Comparison of ENCODE assay signal across 33 cellular contexts in the genomic region with DNA sequence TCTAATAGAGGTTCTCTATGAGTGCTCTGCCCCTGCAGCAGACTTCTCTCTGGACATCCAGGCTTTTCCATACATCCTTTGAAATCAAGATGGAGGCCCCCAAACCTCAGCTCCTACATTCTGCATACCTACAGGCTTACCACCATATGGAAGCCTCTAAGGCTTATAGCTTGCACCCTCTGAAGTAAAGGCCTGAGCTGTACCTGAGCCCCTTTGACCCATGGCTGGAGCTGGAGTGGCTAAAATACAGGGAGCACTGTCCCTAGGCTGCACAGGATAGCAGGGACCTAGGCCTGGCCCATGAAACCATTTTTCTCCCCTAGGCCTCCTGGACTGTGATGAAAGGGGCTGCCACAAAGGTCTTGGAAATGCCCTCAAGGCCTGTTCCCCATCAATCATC.
"Had no signal": no experiment of that assay in that cellular context is flagged by ENCODE, and none has a peak within 500 bp of the region (broad histone marks: within the 10 kb centered on the region; RNA-seq: fewer than 3 reads in every experiment).

No MANE protein-coding gene starts in this region.

- H3K4me1 ChIP-seq: adrenal gland, ascending aorta, body of pancreas, breast epithelium had no signal

- FAIRE-seq: astrocyte had no signal

- H3K4me3 ChIP-seq: adrenal gland, ascending aorta, body of pancreas, breast epithelium, cardiac muscle cell had no signal

- H3K9me3 ChIP-seq: adrenal gland, ascending aorta, body of pancreas, breast epithelium had no signal

- H3K36me3 ChIP-seq: adrenal gland, ascending aorta, brain microvascular endothelial cell, breast epithelium, cardiac muscle cell had no signal

- H3K27ac ChIP-seq: adrenal gland, ascending aorta, body of pancreas, brain microvascular endothelial cell, breast epithelium, cardiac muscle cell had no signal

- H3K27me3 ChIP-seq: adrenal gland, ascending aorta, body of pancreas, brain microvascular endothelial cell, breast epithelium, cardiac muscle cell had no signal

- DNase-seq: activated effector memory CD4-positive, alpha-beta T cell treated with anti-CD3 and anti-CD28 coated beads, Interleukin-2, amount 50 U/mL, for 16 hours; activated effector memory CD4-positive, alpha-beta T cell treated with Interleukin-2 at 50 U/mL for 16 hours; activated gamma-delta T cell; activated gamma-delta T cell treated with Interleukin-2 at 50 U/mL for 16 hours; activated naive CD4-positive, alpha-beta T cell; activated naive CD4-positive, alpha-beta T cell treated with anti-CD3 and anti-CD28 coated beads for 36 hours; activated naive CD4-positive, alpha-beta T cell treated with anti-CD3 and anti-CD28 coated beads, Interleukin-2, amount 10 ng/mL, durations not matched to agents 7 days and 5 days; activated naive CD4-positive, alpha-beta T cell treated with anti-CD3 and anti-CD28 coated beads, Interleukin-2, amount 50 U/mL, for 16 hours; activated naive CD4-positive, alpha-beta T cell treated with Interleukin-2 at 50 U/mL for 16 hours; activated naive CD8-positive, alpha-beta T cell treated with anti-CD3 and anti-CD28 coated beads for 36 hours; activated naive CD8-positive, alpha-beta T cell treated with anti-CD3 and anti-CD28 coated beads, Interleukin-2, amount 10 ng/mL, durations not matched to agents 7 days and 5 days; activated naive CD8-positive, alpha-beta T cell treated with anti-CD3 and anti-CD28 coated beads, Interleukin-2, amount 50 U/mL, for 24 hours; activated T-cell treated with anti-CD3 and anti-CD28 coated beads, Interleukin-2, amount 50 U/mL, for 1 hour; activated T-cell treated with anti-CD3 and anti-CD28 coated beads, Interleukin-2, amount 50 U/mL, for 24 hours; activated T-cell treated with anti-CD3 and anti-CD28 coated beads, Interleukin-2, amount 50 U/mL, for 4 hours; activated T-cell treated with anti-CD3 and anti-CD28 coated beads, Interleukin-2, amount 50 U/mL, for 48 hours; activated T-cell treated with anti-CD3 and anti-CD28 coated beads, Interleukin-2, amount 50 U/mL, for 72 hours; adrenal gland; amniotic stem cell; amygdala; anterior cingulate cortex; aorta; body of pancreas; brain microvascular endothelial cell; caudate nucleus; central memory CD4-positive, alpha-beta T cell; cerebellar nuclear complex had no signal

- ATAC-seq: activated naive CD4-positive, alpha-beta T cell treated with anti-CD3 and anti-CD28 coated beads, Interleukin-2, amount 50 U/mL, for 72 hours; activated naive CD8-positive, alpha-beta T cell treated with anti-CD3 and anti-CD28 coated beads, Interleukin-2, amount 50 U/mL, for 24 hours; activated T-cell treated with anti-CD3 and anti-CD28 coated beads, Interleukin-2, amount 50 U/mL, for 4 hours; activated T-cell treated with anti-CD3 and anti-CD28 coated beads, Interleukin-2, amount 50 U/mL, for 72 hours; activated T-helper 17 cell treated with anti-CD3 and anti-CD28 coated beads, Interleukin-2, amount 50 U/mL, for 72 hours; body of pancreas had no signal
